32 cellular contexts compared by ENCODE assay signal in the genomic region with DNA sequence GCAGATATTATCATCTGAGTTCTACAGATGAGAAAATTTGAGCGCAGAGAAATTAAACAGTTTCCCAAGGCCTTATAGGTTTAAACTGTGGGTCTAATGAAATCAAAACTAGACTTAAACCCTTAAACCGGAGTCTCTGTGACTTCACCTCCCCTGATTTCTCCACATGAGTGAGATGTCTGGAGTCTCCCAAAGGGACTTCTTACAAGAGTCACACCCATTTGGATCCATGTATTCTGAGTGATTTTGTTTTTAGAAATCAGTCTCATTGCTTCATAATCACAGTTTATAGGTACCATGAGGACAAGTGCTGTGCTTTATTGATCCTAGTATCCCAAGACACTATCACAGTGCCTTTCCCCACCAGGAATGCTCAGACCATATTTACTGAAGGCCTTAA.
"Had no signal": no experiment of that assay in that cellular context is flagged by ENCODE, and none has a peak within 500 bp of the region (broad histone marks: within the 10 kb centered on the region; RNA-seq: fewer than 3 reads in every experiment).

No MANE protein-coding gene starts in this region.

- H3K4me3 Mint-ChIP-seq: naive thymus-derived CD4-positive, alpha-beta T cell; natural killer cell; nephron; neural progenitor cell; stimulated activated naive B cell treated with anti-CD40 and anti-IgM and Interleukin-4, amounts not matched to agents 10 μg/mL and 1 μg/mL and 100 μg/mL, for 72 hours; stimulated activated naive CD8-positive, alpha-beta T cell treated with anti-CD3 and anti-CD28 coated beads, Interleukin-15, Interleukin-2, amounts not matched to agents 100 ng/mL and 50 ng/mL, for 24 hours; type B pancreatic cell had no signal

- H3K36me3 ChIP-seq: neural progenitor cell, ovary, right lobe of liver, spleen, stomach, suprapubic skin, tibial artery, transverse colon, upper lobe of right lung, uterus had no signal

- DNase-seq: naive thymus-derived CD4-positive, alpha-beta T cell; natural killer cell; occipital lobe; ovary; posterior cingulate gyrus; psoas muscle; right cardiac atrium; right lobe of liver; spleen; stimulated activated CD4-positive, alpha-beta T cell treated with anti-CD3 and anti-CD28 coated beads, Interleukin-12 subunit alpha, Interleukin-12 subunit beta, amount 100 ng/mL, for 4 hours; stimulated activated CD4-positive, alpha-beta T cell treated with anti-CD3 and anti-CD28 coated beads, Interleukin-1b, Interleukin-23, amount 100 ng/mL, for 48 hours; stimulated activated CD4-positive, alpha-beta T cell treated with anti-CD3 and anti-CD28 coated beads, Interleukin-4, amount 100 ng/mL, for 1 hour; stimulated activated CD4-positive, alpha-beta T cell treated with anti-CD3 and anti-CD28 coated beads, Interleukin-4, amount 100 ng/mL, for 4 hours; stimulated activated CD8-positive, alpha-beta memory T cell treated with anti-CD3 and anti-CD28 coated beads, Interleukin-4, amount 100 ng/mL, for 48 hours; stimulated activated naive B cell treated with anti-CD40 and anti-IgM and Interleukin-4, amounts not matched to agents 10 μg/mL and 1 μg/mL and 100 μg/mL, for 72 hours; stimulated activated naive CD4-positive, alpha-beta T cell treated with Interleukin-2 at 50 U/mL for 16 hours; stomach; substantia nigra; testis; tibial artery; transverse colon; upper lobe of right lung; uterus had no signal

- ATAC-seq: naive thymus-derived CD4-positive, alpha-beta T cell; natural killer cell; right cardiac atrium; right lobe of liver; stimulated activated naive B cell treated with anti-CD40 and anti-IgM and Interleukin-4, amounts not matched to agents 10 μg/mL and 1 μg/mL and 100 μg/mL, for 72 hours; upper lobe of right lung had no signal

- H3K27me3 ChIP-seq: ovary, right lobe of liver, spleen, stomach, suprapubic skin, testis, tibial artery, transverse colon, upper lobe of right lung, uterus had no signal

- H3K9ac ChIP-seq: neural progenitor cell, parathyroid adenoma had no signal

- H3K9me3 ChIP-seq: ovary, psoas muscle, right lobe of liver, spleen, stomach, suprapubic skin, testis, tibial artery, transverse colon, upper lobe of right lung, uterus had no signal

- H3K4me1 ChIP-seq: neural progenitor cell, testis, uterus had no signal

- H3K9me3 Mint-ChIP-seq: natural killer cell; nephron; neural progenitor cell; stimulated activated naive B cell treated with anti-CD40 and anti-IgM and Interleukin-4, amounts not matched to agents 10 μg/mL and 1 μg/mL and 100 μg/mL, for 72 hours; stimulated activated naive CD8-positive, alpha-beta T cell treated with anti-CD3 and anti-CD28 coated beads, Interleukin-15, Interleukin-2, amounts not matched to agents 100 ng/mL and 50 ng/mL, for 24 hours had no signal

- H3K27me3 Mint-ChIP-seq: naive thymus-derived CD4-positive, alpha-beta T cell; progenitor cell of endocrine pancreas; stimulated activated naive B cell treated with anti-CD40 and anti-IgM and Interleukin-4, amounts not matched to agents 10 μg/mL and 1 μg/mL and 100 μg/mL, for 72 hours; stimulated activated naive CD8-positive, alpha-beta T cell treated with anti-CD3 and anti-CD28 coated beads, Interleukin-15, Interleukin-2, amounts not matched to agents 100 ng/mL and 50 ng/mL, for 24 hours; type B pancreatic cell had no signal

- H3K4me3 ChIP-seq: neural progenitor cell, ovary, psoas muscle, right lobe of liver, skin epidermis, smooth muscle cell, spleen, stomach, suprapubic skin, testis, tibial artery, transverse colon, upper lobe of right lung, uterus had no signal

- H3K4me1 Mint-ChIP-seq: neural progenitor cell had no signal

- H3K27ac Mint-ChIP-seq: naive thymus-derived CD4-positive, alpha-beta T cell; natural killer cell; nephron; neural progenitor cell; progenitor cell of endocrine pancreas; stimulated activated naive CD8-positive, alpha-beta T cell treated with anti-CD3 and anti-CD28 coated beads, Interleukin-15, Interleukin-2, amounts not matched to agents 100 ng/mL and 50 ng/mL, for 24 hours; type B pancreatic cell had no signal

- H3K27ac ChIP-seq: neural progenitor cell, ovary, parathyroid adenoma, psoas muscle, right lobe of liver, skin epidermis, spleen, stomach, suprapubic skin, testis, tibial artery, transverse colon, upper lobe of right lung, uterus had no signal

- H3K36me3 Mint-ChIP-seq: natural killer cell; neural progenitor cell; stimulated activated naive B cell treated with anti-CD40 and anti-IgM and Interleukin-4, amounts not matched to agents 10 μg/mL and 1 μg/mL and 100 μg/mL, for 72 hours; type B pancreatic cell had no signal
